8 cellular contexts compared by ENCODE assay signal in the genomic region with DNA sequence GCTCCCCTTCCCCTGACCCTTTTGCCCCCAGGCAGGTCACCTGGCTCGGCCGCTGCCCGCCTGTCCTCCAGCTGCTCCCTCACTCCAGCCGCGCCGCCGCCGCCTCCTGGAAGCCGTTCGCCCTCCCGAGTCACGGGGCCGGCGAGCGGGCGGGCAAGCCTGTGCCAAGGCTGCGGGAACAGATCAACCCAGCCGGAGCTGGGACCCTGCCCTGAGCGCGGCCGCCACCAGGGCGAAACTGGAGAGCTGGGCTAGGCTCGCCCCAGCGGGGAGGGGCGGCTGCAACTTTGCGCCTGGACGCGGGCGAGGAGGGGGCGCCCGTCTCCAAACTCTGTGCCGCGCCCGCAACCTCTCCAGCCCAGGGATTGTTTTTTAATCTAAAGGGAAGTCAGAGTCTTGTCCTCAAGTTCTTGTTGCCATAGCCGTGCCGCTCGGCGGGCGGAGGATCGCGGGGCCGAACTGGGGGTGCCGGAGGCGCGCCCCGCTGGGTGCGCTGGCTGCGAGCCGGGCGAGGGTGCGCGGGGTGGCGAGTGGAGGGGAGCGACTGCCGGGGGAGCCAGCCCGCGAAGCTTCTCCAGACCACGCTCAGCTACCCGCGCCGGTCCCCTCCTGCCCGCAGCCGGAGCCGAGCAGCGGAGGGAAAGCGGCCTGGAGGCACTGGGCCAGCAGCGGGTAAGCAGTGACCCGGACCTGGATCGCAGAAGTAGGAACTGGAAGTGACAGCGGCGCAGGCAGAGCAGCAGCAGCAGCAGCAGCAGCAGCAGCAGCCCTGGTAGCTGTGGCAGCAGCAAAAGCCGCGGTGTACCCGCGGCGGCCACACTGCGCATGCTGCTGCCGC. TPM values are rescaled to one million over a fixed set of nuclear protein-coding genes. Genes with fewer than 3 reads are reported as not detected.
DNase-seq lines count a peak whose midpoint lies in the region; ATAC-seq, FAIRE-seq and TF ChIP-seq lines count a peak whose summit lies in the region.

No MANE protein-coding gene starts in this region.

- no peaks in the 10 kb centered on the region for H3K9me3 ChIP-seq in colonic mucosa
- H3K9me3 ChIP-seq in HepG2 (ENCODE audit: low read length): no peaks in the 10 kb centered on the region

- no peak for TF ChIP-seq POLR2A in HepG2 (IDR thresholded peaks at IDR 0.05; ENCODE audit: insufficient read depth in 1 of 2, low read depth in 2 of 2, low read length in 2 of 2)

- TF ChIP-seq CTCF in colonic mucosa (IDR thresholded peaks at IDR 0.05) (no peak), HepG2 (CRISPR knock-in tag; IDR thresholded peaks at IDR 0.05) (peak; percentile 33)

- 0% methylated on average over 1 of the region's 78 CpGs for WGBS in HepG2 (ENCODE audit: low lambda C conversion rate)

- no TSS peak for BruUV-seq in HepG2 (replicated peaks; lab: Mats Ljungman, UMichigan)

- peak overlapping the region in 1 of 2 donors; percentile 50 for H3K9ac ChIP-seq in colonic mucosa (ENCODE audit: low read depth in 2 of 2, low read length in 2 of 2)
- H3K9ac ChIP-seq in HepG2 (ENCODE audit: insufficient read depth, low read depth, low read length): no peak overlapping the region

- peaks cover 6% of the 10 kb centered on the region for H3K27me3 ChIP-seq in colonic mucosa
- H3K27me3 ChIP-seq in HepG2 (ENCODE audit: control insufficient read depth in 1 of 2, insufficient read depth in 2 of 2, low read length in 2 of 2): no peaks in the 10 kb centered on the region; a peak in 1 of 5 replicates

- no peaks in the 10 kb centered on the region for H3K79me2 ChIP-seq in HepG2 (ENCODE audit: insufficient read depth, low read length)

- intact Hi-C loops in colonic mucosa (cut with DNase I): no loop called here
- intact Hi-C loops in HepG2 (cut with micrococcal nuclease; ENCODE audit: unreplicated experiment): no loop called here

- H4K20me1 ChIP-seq in HepG2 (ENCODE audit: insufficient read depth, low read length): no peaks in the 10 kb centered on the region

- H3K4me3 ChIP-seq in colonic mucosa (peak overlapping the region; percentile 44), HepG2 (replicated peaks in 1 of 3; ENCODE audit: insufficient read depth in 1 of 3, low read depth in 2 of 3, low read length in 3 of 3) (peak overlapping the region; percentile 38 to 52 (median 42); a peak in 4 of 6 replicates)

- in situ Hi-C loops in HepG2 (cut with HindIII; ENCODE audit: extremely low pct_ligation_motif_present, low pct_unique_long_range_greater_than_20kb): no loop called here

- CTCF ChIA-PET in HepG2 (lab: Yijun Ruan, JAX; ENCODE audit: low intra/inter-chr PET ratio, low total read pairs): no interaction called here

- H3K4me1 ChIP-seq in colonic mucosa: no peaks in the 10 kb centered on the region
- no peaks in the 10 kb centered on the region for H3K4me1 ChIP-seq in HepG2 (ENCODE audit: insufficient read depth, low read length)

- ATAC-seq in HG02678 (IDR thresholded peaks at IDR 0.05; ENCODE audit: unreplicated experiment) (peak; percentile 79), HepG2 (peak; percentile 99)

- TF ChIP-seq EP300 in HepG2 (IDR thresholded peaks at IDR 0.05; ENCODE audit: low read depth in 2 of 2, low read length in 2 of 2) (no peak), HepG2 (CRISPR knock-in tag; IDR thresholded peaks at IDR 0.05; ENCODE audit: borderline replicate concordance) (no peak)

- peak; percentile 20 for DNase-seq in activated T-cell treated with anti-CD3 and anti-CD28 coated beads for 1 hour (ENCODE audit: low read depth)
- DNase-seq in activated T-cell treated with anti-CD3 and anti-CD28 coated beads for 4 hours: no peak
- peak; percentile 19 for DNase-seq in NCI-H1436 treated with DMSO at 0.1 percent for 48 hours (lab: John Stamatoyannopoulos, UW)
- peak; percentile 6 to 23 (median 14) for DNase-seq in activated CD4-positive, CD25-positive, alpha-beta regulatory T cell (lab: John Stamatoyannopoulos, UW)
- DNase-seq in colonic mucosa: peak; percentile 34
- peak; percentile 1 for DNase-seq in HepG2 (ENCODE audit: low spot score)
- DNase-seq in stimulated activated CD4-positive, alpha-beta T cell treated with anti-CD3 and anti-CD28 coated beads, Interleukin-4, amount 100 ng/mL, for 1 hour: peak; percentile 55

- H3K27ac ChIP-seq in colonic mucosa (peak overlapping the region; percentile 65), HepG2 (ENCODE audit: extremely low read length, insufficient read depth, low read length) (no peak overlapping the region)

- H3K36me3 ChIP-seq in colonic mucosa (no peaks in the 10 kb centered on the region), HepG2 (replicated peaks in 1 of 2; ENCODE audit: control insufficient read depth in 1 of 2, insufficient read depth in 2 of 2, low read length in 2 of 2) (no peaks in the 10 kb centered on the region)

- POLR2A ChIA-PET in HepG2 (lab: Yijun Ruan, JAX): no interaction called here

- no peak overlapping the region for H2AFZ ChIP-seq in HepG2 (ENCODE audit: low read length)

- peak overlapping the region; percentile 36 for H3K4me2 ChIP-seq in HepG2 (ENCODE audit: low read depth, low read length)

- FAIRE-seq in HepG2 (lab: Jason Lieb, UNC): no peak

- no peak for TF ChIP-seq RAD21 in HepG2 (CRISPR knock-in tag; IDR thresholded peaks at IDR 0.05)

TF ChIP-seq in HepG2, 621 proteins besides CTCF, POLR2A, EP300 and RAD21 (continues in another document):
- peak; percentile 95 for TF ChIP-seq PRDM15 (CRISPR knock-in tag; IDR thresholded peaks at IDR 0.05)

RNA-seq across cellular contexts. Expression of gene ARHGEF6, which starts 13.4 kb away (rescaled TPM):
- total RNA-seq in colonic mucosa: 1 to 10 TPM; 2.7 to 5.7 TPM
- not detected in 2 replicates for total RNA-seq in HepG2 (2016; rRNA removed; fragmentation: Illumina TruSeq; extraction: Trizol)
- not detected in 2 replicates for total RNA-seq in HepG2 (2016; cell fraction: cytosol; rRNA removed; fragmentation: Illumina TruSeq; extraction: Trizol; ENCODE audit: low read depth)
- not detected in 2 replicates for total RNA-seq in HepG2 (2016; cell fraction: insoluble cytoplasmic fraction; rRNA removed; fragmentation: Illumina TruSeq; extraction: Trizol)
- total RNA-seq in HepG2 (2016; cell fraction: membrane; rRNA removed; fragmentation: Illumina TruSeq; extraction: Trizol): not detected in 2 replicates
- not detected in 2 replicates for total RNA-seq in HepG2 (2016; cell fraction: nucleus; rRNA removed; fragmentation: Illumina TruSeq; extraction: Trizol)
- 0.01 and 0.03 TPM in 2 replicates for polyA plus RNA-seq in HepG2 (2011; rRNA removed)
- polyA plus RNA-seq in HepG2 (2011; cell fraction: cytosol; rRNA removed): not detected in 2 replicates
- 0.09 and 0.10 TPM in 2 replicates for polyA plus RNA-seq in HepG2 (2011; cell fraction: nucleus; rRNA removed)
- 0.01 and 0.03 TPM in 2 replicates for polyA plus RNA-seq in HepG2 (2012)
- polyA plus RNA-seq in HepG2 (2016; cell fraction: cytosol; fragmentation: Illumina TruSeq; extraction: Trizol; ENCODE audit: low read depth): not detected in 2 replicates
- polyA plus RNA-seq in HepG2 (2016; cell fraction: insoluble cytoplasmic fraction; fragmentation: Illumina TruSeq; extraction: Trizol; ENCODE audit: low read depth): not detected in 2 replicates
- polyA plus RNA-seq in HepG2 (2016; cell fraction: membrane; fragmentation: Illumina TruSeq; extraction: Trizol; ENCODE audit: low read depth): not detected in 2 replicates
- not detected in 2 replicates for polyA plus RNA-seq in HepG2 (2016; cell fraction: nucleus; fragmentation: Illumina TruSeq; extraction: Trizol; ENCODE audit: insufficient read depth, low read depth)
- polyA minus RNA-seq in HepG2 (2011; rRNA and poly(A)+ RNA removed; ENCODE audit: low replicate concordance): 0.02 and 0.04 TPM in 2 replicates
- not detected in 2 replicates for polyA minus RNA-seq in HepG2 (2011; cell fraction: cytosol; rRNA and poly(A)+ RNA removed)
- polyA minus RNA-seq in HepG2 (2011; cell fraction: nucleus; rRNA and poly(A)+ RNA removed): not detected in 2 replicates
